ENCODE assay signal across 8 cellular contexts in the genomic region with DNA sequence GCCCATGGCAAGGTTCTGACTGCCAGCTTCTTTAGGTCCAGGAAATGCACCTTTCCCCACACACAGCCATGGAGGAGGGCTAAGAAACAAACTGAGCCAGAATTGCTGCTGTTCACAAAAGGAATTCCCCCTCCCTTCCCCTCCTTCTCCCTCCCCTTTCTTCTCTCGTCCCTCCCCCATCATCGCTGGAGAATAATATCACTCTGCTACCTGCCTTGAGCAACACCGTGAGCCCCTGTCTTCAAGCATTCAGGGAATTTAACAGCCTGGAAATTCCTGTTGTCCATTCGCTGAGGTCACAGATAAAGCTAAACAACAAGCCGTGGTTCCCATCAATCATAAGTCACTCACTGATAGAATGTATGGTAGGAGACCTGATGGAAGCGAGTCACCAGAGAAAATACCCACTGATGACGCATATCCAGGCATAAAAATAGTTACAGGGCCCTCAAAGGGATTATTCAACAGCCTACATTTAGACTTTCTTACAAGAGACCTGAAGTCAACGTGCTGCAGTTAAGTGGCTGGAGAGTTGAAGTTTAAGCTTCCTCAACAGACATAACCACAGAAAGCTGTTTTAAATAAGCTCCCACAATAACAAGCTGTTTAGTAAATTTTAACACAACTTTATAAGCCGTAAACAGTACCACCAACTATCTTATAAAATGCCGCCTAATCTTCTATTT. TPM values are rescaled to one million over a fixed set of nuclear protein-coding genes. Genes with fewer than 3 reads are reported as not detected.
DNase-seq lines count a peak whose midpoint lies in the region; ATAC-seq, FAIRE-seq and TF ChIP-seq lines count a peak whose summit lies in the region.

No MANE protein-coding gene starts in this region.

- peak; percentile 61 for ATAC-seq in GM19438 (IDR thresholded peaks at IDR 0.05; ENCODE audit: low read depth, unreplicated experiment)
- peak; percentile 75 for ATAC-seq in HG03442 (IDR thresholded peaks at IDR 0.05; ENCODE audit: unreplicated experiment)

- H3K4me3 ChIP-seq in SK-N-MC (no peak overlapping the region), small intestine (ENCODE audit: low read depth in 1 of 2, low read length in 2 of 2) (no peak overlapping the region)

- H3K9ac ChIP-seq in SK-N-MC (ENCODE audit: insufficient read length) = no peak overlapping the region

- H3K36me3 ChIP-seq in SK-N-MC (ENCODE audit: insufficient read depth, low read length) (no peaks in the 10 kb centered on the region), small intestine (ENCODE audit: control insufficient read depth in 2 of 2, insufficient read depth in 2 of 2, low read length in 2 of 2) (no peaks in the 10 kb centered on the region)

- TF ChIP-seq CTCF in brain (conservative IDR thresholded peaks at IDR 0.05) = no peak

- H3K4me1 ChIP-seq in small intestine (ENCODE audit: control insufficient read depth in 2 of 2, insufficient read depth in 1 of 2, low read depth in 1 of 2, low read length in 1 of 2) = peaks cover 7 to 25% of the 10 kb centered on the region in 2 donors

- H3K27ac ChIP-seq in SK-N-MC (peak overlapping the region; percentile 49; the same call in 1 of the 2 replicates), small intestine (ENCODE audit: low read depth in 1 of 2, low read length in 1 of 2) (peak overlapping the region; percentile 20 to 81)

- H3K9me3 Mint-ChIP-seq in brain = no peaks in the 10 kb centered on the region

- H3K36me3 Mint-ChIP-seq in brain = no peaks in the 10 kb centered on the region

- H3K9me3 ChIP-seq in SK-N-MC (ENCODE audit: low read depth, low read length) = no peaks in the 10 kb centered on the region
- H3K9me3 ChIP-seq in small intestine (ENCODE audit: control insufficient read depth, low read depth) = no peaks in the 10 kb centered on the region

- peaks cover 70% of the 10 kb centered on the region for H3K4me1 Mint-ChIP-seq in brain

- DNase-seq in Caki2 (ENCODE audit: low read depth) (peak; percentile 99), SK-N-MC (ENCODE audit: low read depth, low spot score) (no peak), iPS-NIHi7 (ENCODE audit: extremely low spot score) (peak; percentile 48), small intestine (peak; percentile 52), HuH-7.5 (ENCODE audit: low spot score) (no peak)

- peak overlapping the region; percentile 76 to 98 (median 91) for H3K27ac Mint-ChIP-seq in brain

- no peaks in the 10 kb centered on the region for H3K27me3 ChIP-seq in small intestine (ENCODE audit: control insufficient read depth in 2 of 2, insufficient read depth in 2 of 2, low read length in 2 of 2)

- WGBS in small intestine, 3 donors = 17 to 18% (median 17%) methylated on average over 10 of the region's 10 CpGs

- in situ Hi-C loops in Caki2 (cut with HindIII; ENCODE audit: low pct_unique_long_range_greater_than_20kb, low sequenced_read_pairs) = no loop called here

- H3K4me3 Mint-ChIP-seq in brain = peak overlapping the region; percentile 82 to 97 (median 91)

- H3K27me3 Mint-ChIP-seq in brain = no peaks in the 10 kb centered on the region

- no peak for FAIRE-seq in small intestine (lab: Jason Lieb, UNC)

RNA-seq across cellular contexts. Expression of gene HIVEP2, which starts 59.7 kb away (rescaled TPM):
- total RNA-seq in Caki2 (2014; rRNA removed; shearing (Covaris generic); ENCODE audit: low replicate concordance) = 3.0 and 3.5 TPM in 2 replicates
- polyA plus RNA-seq in brain (ENCODE audit: insufficient read depth, low read depth, low replicate concordance) (4.7 TPM), small intestine (1 to 10 TPM; 1.9 to 3.5 (median 2.7) TPM)

Comparison
In these comparisons a context has a peak if more than half of its experiments do, and no peak if none do; other contexts are left out.
1. DNase-seq: peak in Caki2 (single experiment), iPS-NIHi7 (single experiment) and small intestine (single experiment); none in SK-N-MC (single experiment) and HuH-7.5 (single experiment).